Comparison of ENCODE assay signal across 18 cellular contexts in genomic region chr12:22530-23201, GRCh38. TPM values are rescaled to one million over a fixed set of nuclear protein-coding genes. Genes with fewer than 3 reads are reported as not detected.
DNase-seq lines count a peak whose midpoint lies in the region; ATAC-seq and TF ChIP-seq lines count a peak whose summit lies in the region.
"Had no signal": no experiment of that assay in that cellular context is flagged by ENCODE, and none has a peak within 500 bp of the region (broad histone marks: within the 10 kb centered on the region; RNA-seq: fewer than 3 reads in every experiment).

No MANE protein-coding gene starts in this region.

- no peak overlapping the region for H2BK12ac ChIP-seq in H9 (ENCODE audit: insufficient read length, low read depth, low read length)

- no peaks in the 10 kb centered on the region for H3K9me2 ChIP-seq in HCT116 (ENCODE audit: insufficient read depth)

- H2AK5ac ChIP-seq in H9 (ENCODE audit: insufficient read length, low read length) = no peak overlapping the region

- H3K36me3 ChIP-seq in HCT116 (ENCODE audit: control insufficient read depth in 1 of 2, insufficient read depth in 2 of 2, low read length in 2 of 2) (peaks cover 12 to 14% of the 10 kb centered on the region in 2 experiments; a peak in 2 of 4 replicates), endodermal cell (ENCODE audit: control insufficient read depth, insufficient read depth, low read length) (peaks cover 13% of the 10 kb centered on the region)
- H3K36me3 ChIP-seq: cardiac muscle cell, prostate gland had no signal

- BruUV-seq in HCT116 (replicated peaks; lab: Mats Ljungman, UMichigan) = no TSS peak

- no peak overlapping the region for H2BK20ac ChIP-seq in H9 (ENCODE audit: low read depth, low read length, poor library complexity, severe bottlenecking)

- H3K9me3 Mint-ChIP-seq in activated CD4-positive, alpha-beta T cell treated with anti-CD3 and anti-CD28 coated beads, Interleukin-2, amount 10 ng/mL, durations not matched to agents 24 days and 14 days = no peaks in the 10 kb centered on the region
- H3K9me3 Mint-ChIP-seq in endodermal cell (no peaks in the 10 kb centered on the region), H9 (no peaks in the 10 kb centered on the region)
- no peaks in the 10 kb centered on the region for H3K9me3 Mint-ChIP-seq in stimulated activated effector memory CD8-positive, alpha-beta T cell treated with anti-CD3 and anti-CD28 coated beads, Interleukin-12 subunit alpha, Interleukin-12 subunit beta, amount 100 ng/mL, for 72 hours
- H3K9me3 Mint-ChIP-seq: type B pancreatic cell had no signal

- intact Hi-C loops in activated CD4-positive, alpha-beta T cell treated with anti-CD3 and anti-CD28 coated beads, Interleukin-2, amount 10 ng/mL, durations not matched to agents 24 days and 14 days (cut with micrococcal nuclease) = no loop called here
- intact Hi-C loops in HCT116 (cut with micrococcal nuclease) = no loop called here

- H3K4me2 ChIP-seq in HCT116 (ENCODE audit: low read length) = no peak overlapping the region
- no peak overlapping the region for H3K4me2 ChIP-seq in H9 (ENCODE audit: insufficient read depth, insufficient read length, low read length)

- H3K4me1 Mint-ChIP-seq in activated CD4-positive, alpha-beta T cell treated with anti-CD3 and anti-CD28 coated beads, Interleukin-2, amount 10 ng/mL, durations not matched to agents 24 days and 14 days = peaks cover 18% of the 10 kb centered on the region
- H3K4me1 Mint-ChIP-seq in endodermal cell = no peaks in the 10 kb centered on the region
- peaks cover 19% of the 10 kb centered on the region for H3K4me1 Mint-ChIP-seq in stimulated activated effector memory CD8-positive, alpha-beta T cell treated with anti-CD3 and anti-CD28 coated beads, Interleukin-12 subunit alpha, Interleukin-12 subunit beta, amount 100 ng/mL, for 72 hours
- no peaks in the 10 kb centered on the region for H3K4me1 Mint-ChIP-seq in H9

- H3K4me3 ChIP-seq in HCT116 (replicated peaks in 1 of 2; ENCODE audit: low read depth in 1 of 2, low read length in 2 of 2) (no peak overlapping the region), endodermal cell (ENCODE audit: low read length) (no peak overlapping the region)
- H3K4me3 ChIP-seq: cardiac muscle cell, gastroesophageal sphincter, prostate gland, SK-N-MC had no signal

- H4K20me1 ChIP-seq in HCT116 (ENCODE audit: insufficient read depth) = no peaks in the 10 kb centered on the region
- H4K20me1 ChIP-seq in H9 (ENCODE audit: control insufficient read depth, insufficient read depth, insufficient read length) = no peaks in the 10 kb centered on the region

- peak overlapping the region; percentile 10 for H3K27ac Mint-ChIP-seq in activated CD4-positive, alpha-beta T cell treated with anti-CD3 and anti-CD28 coated beads, Interleukin-2, amount 10 ng/mL, durations not matched to agents 24 days and 14 days
- H3K27ac Mint-ChIP-seq in endodermal cell (no peak overlapping the region), H9 (peak overlapping the region in 1 of 3 experiments; percentile 41; a peak in 2 of 7 replicates)
- H3K27ac Mint-ChIP-seq in stimulated activated effector memory CD8-positive, alpha-beta T cell treated with anti-CD3 and anti-CD28 coated beads, Interleukin-12 subunit alpha, Interleukin-12 subunit beta, amount 100 ng/mL, for 72 hours = peak overlapping the region; percentile 9
- H3K27ac Mint-ChIP-seq: activated naive CD8-positive, alpha-beta T cell; type B pancreatic cell had no signal

- H3K36me3 Mint-ChIP-seq in activated CD4-positive, alpha-beta T cell treated with anti-CD3 and anti-CD28 coated beads, Interleukin-2, amount 10 ng/mL, durations not matched to agents 24 days and 14 days (ENCODE audit: low read depth) = peaks cover 18% of the 10 kb centered on the region
- H3K36me3 Mint-ChIP-seq in endodermal cell (ENCODE audit: low read depth) (peaks cover 26% of the 10 kb centered on the region), H9 (ENCODE audit: insufficient read depth in 1 of 3, low read depth in 3 of 3) (peaks cover 8 to 19% (median 12%) of the 10 kb centered on the region in 3 experiments; a peak in 6 of 7 replicates)
- peaks cover 12% of the 10 kb centered on the region for H3K36me3 Mint-ChIP-seq in stimulated activated effector memory CD8-positive, alpha-beta T cell treated with anti-CD3 and anti-CD28 coated beads, Interleukin-12 subunit alpha, Interleukin-12 subunit beta, amount 100 ng/mL, for 72 hours
- H3K36me3 Mint-ChIP-seq: activated naive CD8-positive, alpha-beta T cell; type B pancreatic cell had no signal

- no peak overlapping the region for H3K27ac ChIP-seq in HCT116 (ENCODE audit: low read depth, low read length)
- H3K27ac ChIP-seq in endodermal cell (ENCODE audit: low read depth, low read length) = no peak overlapping the region
- H3K27ac ChIP-seq in H9 (ENCODE audit: insufficient read length, low read depth, low read length) = no peak overlapping the region
- H3K27ac ChIP-seq: cardiac muscle cell, gastroesophageal sphincter, prostate gland, SK-N-MC had no signal

- H4K91ac ChIP-seq in H9 (ENCODE audit: insufficient read length, low read depth, low read length) = no peak overlapping the region

- H3K27me3 ChIP-seq in HCT116 (ENCODE audit: insufficient read depth, low read length) = no peaks in the 10 kb centered on the region
- H3K27me3 ChIP-seq in endodermal cell (ENCODE audit: control insufficient read depth, insufficient read depth, low read length, poor library complexity, severe bottlenecking) = no peaks in the 10 kb centered on the region
- no peaks in the 10 kb centered on the region for H3K27me3 ChIP-seq in H9 (ENCODE audit: insufficient read depth, low read length)
- H3K27me3 ChIP-seq: cardiac muscle cell, gastroesophageal sphincter had no signal

- H3K18ac ChIP-seq in H9 (ENCODE audit: insufficient read length, low read depth, low read length) = no peak overlapping the region

- no peak for TF ChIP-seq POLR2A in HCT116 (IDR thresholded peaks at IDR 0.05; ENCODE audit: borderline replicate concordance, extremely low read depth, insufficient read depth, insufficient read length)

- no peak overlapping the region for H3K23ac ChIP-seq in H9 (ENCODE audit: insufficient read length, low read depth, low read length)

- H3K14ac ChIP-seq in H9 (ENCODE audit: insufficient read depth, low read length) = no peak overlapping the region

- ATAC-seq in HCT116 (peak; percentile 22; the same call in 1 of the 2 replicates), GM18858 (IDR thresholded peaks at IDR 0.05; ENCODE audit: unreplicated experiment) (no peak), GM18519 (IDR thresholded peaks at IDR 0.05; ENCODE audit: low FRiP score, unreplicated experiment) (no peak)
- ATAC-seq in stimulated activated effector memory CD8-positive, alpha-beta T cell treated with anti-CD3 and anti-CD28 coated beads, Interleukin-12 subunit alpha, Interleukin-12 subunit beta, amount 100 ng/mL, for 72 hours = no peak
- ATAC-seq: gastroesophageal sphincter had no signal

- no peaks in the 10 kb centered on the region for H3K9me3 ChIP-seq in HCT116 (ENCODE audit: control insufficient read depth in 1 of 2, insufficient read depth in 1 of 2, low read depth in 1 of 2, low read length in 2 of 2)
- H3K9me3 ChIP-seq in endodermal cell (ENCODE audit: control insufficient read depth, low read length) = no peaks in the 10 kb centered on the region
- no peaks in the 10 kb centered on the region for H3K9me3 ChIP-seq in H9 (ENCODE audit: control insufficient read depth, low read depth, low read length)
- H3K9me3 ChIP-seq: gastroesophageal sphincter, prostate gland had no signal

- H2BK5ac ChIP-seq in H9 (ENCODE audit: insufficient read length, low read length) = no peak overlapping the region

- H2BK15ac ChIP-seq in H9 (ENCODE audit: low read depth, low read length) = no peak overlapping the region

- peaks cover 6% of the 10 kb centered on the region; the same call in 1 of the 2 replicates for H3K79me2 ChIP-seq in HCT116 (ENCODE audit: insufficient read depth, low read length)
- H3K79me2 ChIP-seq in H9 (ENCODE audit: insufficient read depth, low read length) = no peaks in the 10 kb centered on the region

- CTCF ChIA-PET in HCT116 (lab: Charles Lee) = no interaction called here

- no peak overlapping the region for H2BK120ac ChIP-seq in H9 (ENCODE audit: low read depth, low read length, poor library complexity, severe bottlenecking)

- RAD21 ChIA-PET in HCT116 (lab: Charles Lee; ENCODE audit: low non-redundant PET in 1 of 2, low total read pairs in 2 of 2, uncharacterized antibody in 2 of 2, unreplicated experiment in 2 of 2) = no interaction called here

- H3K9ac ChIP-seq in HCT116 (ENCODE audit: low read length) (no peak overlapping the region), endodermal cell (ENCODE audit: extremely low read depth, low read length, poor library complexity, severe bottlenecking) (no peak overlapping the region), H9 (ENCODE audit: extremely low read depth, insufficient read length, low read length) (no peak overlapping the region)

- H3K4ac ChIP-seq in H9 (ENCODE audit: low read depth, low read length) = no peak overlapping the region

- H3T11ph ChIP-seq in H9 (ENCODE audit: low read length) = no peak overlapping the region

- no peak overlapping the region for H4K8ac ChIP-seq in H9 (replicated peaks; ENCODE audit: insufficient read length, low read depth, low read length)

- H3K79me1 ChIP-seq in H9 (ENCODE audit: insufficient read depth, low read depth, low read length, poor library complexity, severe bottlenecking) = no peaks in the 10 kb centered on the region

- H2AFZ ChIP-seq in HCT116 (ENCODE audit: low read depth, low read length, poor library complexity, severe bottlenecking) (no peak overlapping the region), H9 (ENCODE audit: low read length) (no peak overlapping the region)

- no peaks in the 10 kb centered on the region for H3K27me3 Mint-ChIP-seq in activated CD4-positive, alpha-beta T cell treated with anti-CD3 and anti-CD28 coated beads, Interleukin-2, amount 10 ng/mL, durations not matched to agents 24 days and 14 days
- no peaks in the 10 kb centered on the region for H3K27me3 Mint-ChIP-seq in endodermal cell (ENCODE audit: insufficient read depth)
- no peaks in the 10 kb centered on the region for H3K27me3 Mint-ChIP-seq in H9 (ENCODE audit: low read depth)
- H3K27me3 Mint-ChIP-seq: activated naive CD8-positive, alpha-beta T cell; type B pancreatic cell had no signal

- H3K56ac ChIP-seq in H9 (ENCODE audit: insufficient read length, low read depth, low read length) = no peak overlapping the region

- no peak overlapping the region for H4K5ac ChIP-seq in H9 (ENCODE audit: insufficient read length, low read depth, low read length)

- POLR2A ChIA-PET in HCT116 (lab: Charles Lee) = no interaction called here

- TF ChIP-seq RAD21 in HCT116 (IDR thresholded peaks at IDR 0.05; ENCODE audit: low read depth) = no peak

- TF ChIP-seq CTCF in HCT116 (IDR thresholded peaks at IDR 0.05 in 2 of 3, conservative IDR thresholded peaks at IDR 0.05 in 1 of 3; ENCODE audit: borderline replicate concordance in 1 of 3, insufficient read depth in 1 of 3, low read depth in 2 of 3, low read length in 2 of 3) (no peak), endodermal cell (conservative IDR thresholded peaks at IDR 0.05) (no peak), H9 (conservative IDR thresholded peaks at IDR 0.05) (no peak)

- 83 to 85% methylated on average over 1 to 9 of the region's 12 CpGs for WGBS in endodermal cell (ENCODE audit: insufficient coverage in 1 of 2, insufficient read length in 1 of 2), 2 experiments
- WGBS in H9 (ENCODE audit: extremely low coverage, insufficient read length, low lambda C conversion rate) = no CpG with 5 or more reads among the region's 12 CpGs

- H3K4me1 ChIP-seq in HCT116 (ENCODE audit: control insufficient read depth in 1 of 2, insufficient read depth in 2 of 2, low read length in 2 of 2) = no peaks in the 10 kb centered on the region
- H3K4me1 ChIP-seq in endodermal cell (ENCODE audit: control insufficient read depth, insufficient read depth, low read length) = no peaks in the 10 kb centered on the region
- no peaks in the 10 kb centered on the region for H3K4me1 ChIP-seq in H9 (ENCODE audit: insufficient read depth, low read length)
- H3K4me1 ChIP-seq: gastroesophageal sphincter, prostate gland had no signal

- no peak overlapping the region for H3K4me3 Mint-ChIP-seq in activated CD4-positive, alpha-beta T cell treated with anti-CD3 and anti-CD28 coated beads, Interleukin-2, amount 10 ng/mL, durations not matched to agents 24 days and 14 days
- H3K4me3 Mint-ChIP-seq in endodermal cell (no peak overlapping the region), H9 (no peak overlapping the region)
- no peak overlapping the region for H3K4me3 Mint-ChIP-seq in stimulated activated effector memory CD8-positive, alpha-beta T cell treated with anti-CD3 and anti-CD28 coated beads, Interleukin-12 subunit alpha, Interleukin-12 subunit beta, amount 100 ng/mL, for 72 hours
- H3K4me3 Mint-ChIP-seq: activated naive CD8-positive, alpha-beta T cell; type B pancreatic cell had no signal

- H3K23me2 ChIP-seq in H9 (ENCODE audit: insufficient read length, low read depth, low read length, poor library complexity, severe bottlenecking) = no peaks in the 10 kb centered on the region

- DNase-seq in activated CD4-positive, alpha-beta T cell treated with anti-CD3 and anti-CD28 coated beads, Interleukin-2, amount 10 ng/mL, durations not matched to agents 24 days and 14 days = peak; percentile 54
- DNase-seq in activated CD4-positive, alpha-beta T cell treated with anti-CD3 and anti-CD28 coated beads for 4 hours = no peak
- DNase-seq in HCT116 (ENCODE audit: low read depth, low spot score) (no peak), endodermal cell (peak; percentile 26), H9 (no peak)
- peak in 1 of 2 donors; percentile 58 for DNase-seq in stimulated activated effector memory CD8-positive, alpha-beta T cell treated with anti-CD3 and anti-CD28 coated beads, Interleukin-12 subunit alpha, Interleukin-12 subunit beta, amount 100 ng/mL, for 72 hours (ENCODE audit: low spot score in 2 of 2)
- DNase-seq: GOT3, KG1, NCI-H1417 treated with DMSO at 0.1 percent for 48 hours, NCI-H446 had no signal

RNA-seq across cellular contexts. Expression of gene IQSEC3, which starts 43.9 kb away (rescaled TPM):
- total RNA-seq in activated CD4-positive, alpha-beta T cell treated with anti-CD3 and anti-CD28 coated beads, Interleukin-2, amount 10 ng/mL, durations not matched to agents 24 days and 14 days = 0.05 and 0.21 TPM in 2 replicates
- total RNA-seq in HCT116 (2021; ENCODE audit: unreplicated experiment) = not detected
- polyA plus RNA-seq in HCT116 (2012) = not detected in 2 replicates
- 1 to 10 TPM; 1.5 to 2.7 TPM for total RNA-seq in endodermal cell
- 1.5 TPM for polyA plus RNA-seq in endodermal cell (2013, experiment 1 of 2)
- polyA plus RNA-seq in endodermal cell (2013, experiment 2 of 2) = 0.95 TPM
- total RNA-seq in H9 (2021) = 0.50 and 0.55 TPM in 2 replicates

Comparison
In these comparisons a context has a peak if more than half of its experiments do, and no peak if none do; other contexts are left out.
1. DNase-seq: peak in activated CD4-positive, alpha-beta T cell treated with anti-CD3 and anti-CD28 coated beads, Interleukin-2, amount 10 ng/mL, durations not matched to agents 24 days and 14 days (single experiment) and endodermal cell (single experiment); none in activated CD4-positive, alpha-beta T cell treated with anti-CD3 and anti-CD28 coated beads for 4 hours (0 of 2), HCT116 (single experiment) and H9 (single experiment).